In the genomic region with DNA sequence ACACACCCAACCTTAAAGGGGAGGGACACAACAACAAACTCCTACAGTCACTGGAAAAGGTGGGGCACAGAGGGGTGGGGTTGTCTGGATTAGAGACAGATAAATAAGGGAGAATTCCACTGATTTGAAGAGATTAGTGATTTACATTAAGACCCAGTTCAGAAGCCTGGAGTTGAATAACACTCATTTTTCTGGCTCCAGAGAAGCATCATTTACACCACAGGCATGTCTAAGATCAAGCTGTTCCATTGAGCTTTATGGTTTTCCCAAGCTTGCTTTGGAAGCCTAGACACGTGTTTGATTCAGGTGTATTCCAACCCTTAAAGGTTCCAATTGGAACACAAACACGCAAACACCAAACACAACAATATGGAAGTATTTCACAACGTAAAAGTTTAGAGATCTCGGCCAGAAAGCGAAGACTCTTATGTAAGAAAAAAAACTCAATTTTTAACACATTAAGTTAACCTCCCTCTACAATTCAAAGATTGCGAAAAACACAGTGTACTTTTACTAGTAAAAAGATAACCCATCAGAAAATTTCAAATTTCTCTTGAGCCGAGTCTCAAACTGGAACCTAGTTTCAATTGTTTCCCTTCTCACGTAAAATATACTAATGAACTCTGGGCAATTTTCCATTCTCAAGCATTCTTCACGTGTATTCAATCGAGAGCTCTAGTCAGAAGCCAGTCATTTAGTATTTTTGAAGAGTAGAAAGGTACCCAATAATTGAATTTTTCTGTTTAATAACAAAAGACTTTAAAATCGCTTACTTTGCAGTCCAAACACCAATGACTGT, we compare ENCODE assay signal across 8 cellular contexts. TPM values are rescaled to one million over a fixed set of nuclear protein-coding genes. Genes with fewer than 3 reads are reported as not detected.
DNase-seq lines count a peak whose midpoint lies in the region; ATAC-seq and TF ChIP-seq lines count a peak whose summit lies in the region.

No MANE protein-coding gene starts in this region.

- DNase-seq in left ventricle myocardium inferior (no peak), Right ventricle myocardium inferior (ENCODE audit: missing footprints) (no peak), adrenal gland (no peak), right lobe of liver (no peak), NCI-H1092 (lab: John Stamatoyannopoulos, UW) (no peak), NCI-H1092 treated with DMSO at 0.1 percent for 48 hours (lab: John Stamatoyannopoulos, UW) (no peak), NCI-H2171 treated with DMSO at 0.1 percent for 48 hours (lab: John Stamatoyannopoulos, UW) (no peak)

- WGBS in adrenal gland, 4 donors, result 1 to 2% (median 1%) methylated on average over 11 of the region's 11 CpGs
- WGBS in right lobe of liver (ENCODE audit: insufficient coverage, low coverage, low lambda C conversion rate, missing lambda C conversion rate), result under 1% methylated on average over 11 of the region's 11 CpGs
- 3% methylated on average over 11 of the region's 11 CpGs for WGBS in urinary bladder

- TF ChIP-seq CTCF in left ventricle myocardium inferior (IDR thresholded peaks at IDR 0.05; ENCODE audit: borderline replicate concordance) (no peak), adrenal gland (IDR thresholded peaks at IDR 0.05) (no peak), right lobe of liver (IDR thresholded peaks at IDR 0.05) (no peak)

- H3K27ac ChIP-seq in left ventricle myocardium inferior (replicated peaks) (peak overlapping the region; percentile 100), adrenal gland (peak overlapping the region in 4 of 5 donors; percentile 38 to 100 (median 72)), right lobe of liver (peak overlapping the region; percentile 97 to 100 (median 99)), urinary bladder (ENCODE audit: low read depth) (peak overlapping the region; percentile 10)

- intact Hi-C loops in left ventricle myocardium inferior (cut with micrococcal nuclease) (no loop called here), Right ventricle myocardium inferior (cut with DNase I) (loop anchor here (5.0 to 10.0 kb wide), 4 partner anchors 113 to 847 kb away; a partner anchor contains a TSS), adrenal gland (cut with DNase I) (no loop called here), right lobe of liver (cut with DNase I) (no loop called here)

- TF ChIP-seq POLR2A in adrenal gland (IDR thresholded peaks at IDR 0.05) (no peak), right lobe of liver (IDR thresholded peaks at IDR 0.05) (no peak)

- H3K4me3 ChIP-seq in left ventricle myocardium inferior, result peak overlapping the region; percentile 98
- peak overlapping the region in 3 of 4 donors; percentile 54 to 90 (median 89) for H3K4me3 ChIP-seq in adrenal gland
- peak overlapping the region; percentile 81 to 98 (median 92) for H3K4me3 ChIP-seq in right lobe of liver
- H3K4me3 ChIP-seq in urinary bladder (ENCODE audit: low read depth, low read length), result peak overlapping the region; percentile 82

- no peak for ATAC-seq in Right ventricle myocardium inferior
- no peak for ATAC-seq in right lobe of liver

- peaks cover 71% of the 10 kb centered on the region for H3K4me1 ChIP-seq in left ventricle myocardium inferior
- peaks cover 48 to 50% of the 10 kb centered on the region in 2 donors for H3K4me1 ChIP-seq in adrenal gland (replicated peaks in 1 of 2)
- H3K4me1 ChIP-seq in right lobe of liver, result peaks cover 0 to 49% (median 15%) of the 10 kb centered on the region in 4 donors
- no peaks in the 10 kb centered on the region for H3K4me1 ChIP-seq in urinary bladder (ENCODE audit: insufficient read depth)

- H3K27me3 ChIP-seq in left ventricle myocardium inferior (ENCODE audit: low read depth), result no peaks in the 10 kb centered on the region
- H3K27me3 ChIP-seq in adrenal gland, result no peaks in the 10 kb centered on the region
- H3K27me3 ChIP-seq in right lobe of liver, result no peaks in the 10 kb centered on the region

- H3K9me3 ChIP-seq in left ventricle myocardium inferior (replicated peaks) (no peaks in the 10 kb centered on the region), adrenal gland (replicated peaks in 1 of 3) (no peaks in the 10 kb centered on the region), right lobe of liver (no peaks in the 10 kb centered on the region)

- H3K36me3 ChIP-seq in left ventricle myocardium inferior, result no peaks in the 10 kb centered on the region
- peaks cover 0 to 4% of the 10 kb centered on the region in 2 donors for H3K36me3 ChIP-seq in adrenal gland (replicated peaks in 1 of 2)
- H3K36me3 ChIP-seq in right lobe of liver, result peaks cover 0 to 2% (median 0%) of the 10 kb centered on the region in 4 donors
- no peaks in the 10 kb centered on the region for H3K36me3 ChIP-seq in urinary bladder (ENCODE audit: insufficient read depth)

RNA-seq across cellular contexts. Expression of a gene that starts 2.1 kb away (rescaled TPM):
- total RNA-seq in left ventricle myocardium inferior (42.7 TPM), Right ventricle myocardium inferior (44.2 TPM), adrenal gland (100 to 1,000 TPM in 5 of 8 donors, 10 to 100 TPM in 3; 80.4 to 143 (median 106) TPM), right lobe of liver (10 to 100 TPM; 31.0 to 68.5 (median 49.6) TPM), urinary bladder (188 TPM)
- polyA plus RNA-seq in adrenal gland (100 to 1,000 TPM in 1 of 3 donors, 10 to 100 TPM in 2; 78.2 to 242 (median 78.9) TPM), urinary bladder (98.0 TPM)

Comparison
In these comparisons a context has a peak if more than half of its experiments do, and no peak if none do; other contexts are left out.
1. H3K27ac ChIP-seq: peak in every context shown above with its lines; median percentile 100 in left ventricle myocardium inferior; 99 in right lobe of liver; 72 in adrenal gland; 10 in urinary bladder.